In genomic region chr3:140580746-140581145, GRCh38 we compare ENCODE assay signal across 18 cellular contexts.
DNase-seq lines count a peak whose midpoint lies in the region; FAIRE-seq and TF ChIP-seq lines count a peak whose summit lies in the region.
"Had no signal": no experiment of that assay in that cellular context is flagged by ENCODE, and none has a peak within 500 bp of the region (broad histone marks: within the 10 kb centered on the region; RNA-seq: fewer than 3 reads in every experiment).

No MANE protein-coding gene starts in this region.

- no peaks in the 10 kb centered on the region for H3K4me1 ChIP-seq in mesendoderm (ENCODE audit: control insufficient read depth, low read depth, low read length)
- H3K4me1 ChIP-seq: A549 had no signal

- H3K56ac ChIP-seq in mesendoderm (ENCODE audit: low read length) = no peak overlapping the region

- no peak for TF ChIP-seq CTCF in epithelial cell of proximal tubule (conservative IDR thresholded peaks at IDR 0.05; ENCODE audit: low read depth, low read length)

- H3K4me3 ChIP-seq in epithelial cell of proximal tubule (ENCODE audit: low read depth, low read length) (no peak overlapping the region), mesendoderm (ENCODE audit: low read length) (no peak overlapping the region)
- H3K4me3 ChIP-seq: A549, K562 had no signal

- H3K9ac ChIP-seq in mesendoderm (ENCODE audit: low read length) = no peak overlapping the region

- no peaks in the 10 kb centered on the region for H3K36me3 ChIP-seq in mesendoderm (ENCODE audit: control insufficient read depth, insufficient read depth, low read length)

- H3K27ac ChIP-seq in mesendoderm (ENCODE audit: low read depth, low read length) = no peak overlapping the region
- H3K27ac ChIP-seq: A549 had no signal

- DNase-seq in Daoy (ENCODE audit: low read depth) = peak; percentile 35
- DNase-seq in RCC 7860 (ENCODE audit: low spot score) = peak; percentile 53
- DNase-seq in epithelial cell of proximal tubule (ENCODE audit: low read depth) = peak; percentile 52
- DNase-seq in kidney tubule cell (ENCODE audit: low spot score) = peak; percentile 88
- no peak for DNase-seq in activated T-cell treated with anti-CD3 and anti-CD28 coated beads for 4 hours
- DNase-seq in mesendoderm = no peak
- no peak for DNase-seq in GDM1 (lab: John Stamatoyannopoulos, UW)
- no peak for DNase-seq in superior temporal gyrus (ENCODE audit: extremely low spot score)
- DNase-seq: HCEC 1CT; NCI-H1105; NCI-H1694 treated with DMSO at 0.1 percent for 48 hours; NCI-H345; NCI-H69; NK-92 treated with Interleukin-12 subunit alpha and Interleukin-12 subunit beta, amount 100 ng/mL, for 24 hours; OCI-M1 had no signal

- no peak overlapping the region for H4K8ac ChIP-seq in mesendoderm (ENCODE audit: low read depth, low read length)

- no peak overlapping the region for H3K4ac ChIP-seq in mesendoderm (ENCODE audit: low read depth, low read length)

- H2BK5ac ChIP-seq in mesendoderm (ENCODE audit: low read length) = no peak overlapping the region

- no peak overlapping the region for H3K23ac ChIP-seq in mesendoderm (ENCODE audit: low read length)

- no CpG with 5 or more reads among the region's 1 CpG for WGBS in mesendoderm (ENCODE audit: extremely low coverage, insufficient coverage, low lambda C conversion rate)

- no peaks in the 10 kb centered on the region for H3K79me1 ChIP-seq in mesendoderm (ENCODE audit: low read length)

- no peaks in the 10 kb centered on the region for H3K79me2 ChIP-seq in mesendoderm (ENCODE audit: control insufficient read depth, insufficient read depth, low read length)

- H2BK15ac ChIP-seq in mesendoderm (replicated peaks; ENCODE audit: low read depth) = no peak overlapping the region

- H3K27me3 ChIP-seq in mesendoderm (ENCODE audit: insufficient read depth, low read length, poor library complexity) = no peaks in the 10 kb centered on the region

- no peak overlapping the region for H2BK120ac ChIP-seq in mesendoderm (ENCODE audit: low read depth, low read length)

- H3K18ac ChIP-seq in mesendoderm (ENCODE audit: low read length) = no peak overlapping the region

- H4K5ac ChIP-seq in mesendoderm (ENCODE audit: low read length) = no peak overlapping the region

- no peak overlapping the region for H3K4me2 ChIP-seq in mesendoderm (ENCODE audit: low read length)
- H3K4me2 ChIP-seq: A549 had no signal

- peak; percentile 73 for FAIRE-seq in RCC 7860 (lab: Jason Lieb, UNC)
- FAIRE-seq: A549, GM12891, K562 had no signal

- H2AK5ac ChIP-seq in mesendoderm (ENCODE audit: low read length) = no peak overlapping the region

Comparison
In these comparisons a context has a peak if more than half of its experiments do, and no peak if none do; other contexts are left out.
1. DNase-seq: peak in Daoy (single experiment), RCC 7860 (single experiment), epithelial cell of proximal tubule (single experiment) and kidney tubule cell (single experiment); none in activated T-cell treated with anti-CD3 and anti-CD28 coated beads for 4 hours (single experiment), mesendoderm (single experiment), GDM1 (single experiment) and superior temporal gyrus (single experiment).